1 cellular context compared by ENCODE assay signal in the genomic region with DNA sequence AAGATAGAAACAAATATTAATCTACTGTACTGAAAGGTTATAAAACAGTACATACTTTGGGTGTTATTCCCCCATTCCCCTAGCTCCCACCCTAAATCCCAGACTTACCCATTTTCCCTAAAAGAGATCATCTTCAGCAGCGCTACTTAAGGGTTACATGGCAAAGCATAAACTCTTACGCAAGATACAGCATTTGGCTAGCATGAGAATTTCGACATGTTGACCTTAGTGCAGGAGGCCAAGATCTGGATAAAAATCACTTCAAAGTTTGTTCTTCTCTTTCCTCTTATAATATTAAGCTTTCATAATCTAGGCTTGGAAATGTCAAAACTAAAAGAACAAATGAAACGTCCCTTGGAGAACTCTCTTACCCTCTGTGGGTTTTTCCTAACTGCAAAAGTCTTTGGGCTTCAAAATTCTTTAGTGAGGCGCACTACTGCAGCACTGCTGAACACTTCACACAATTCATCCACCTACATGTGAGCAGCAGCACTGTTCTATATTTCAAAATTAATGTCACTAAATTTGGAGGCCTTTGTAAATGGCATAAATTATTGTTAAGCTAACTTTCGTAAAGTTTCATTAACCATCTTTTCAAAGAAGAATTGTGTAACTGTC.
A peak's percentile ranks its signal among the peaks of the same experiment; 100 is the strongest.
TF ChIP-seq lines count a peak whose summit lies in the region.

No MANE protein-coding gene starts in this region.

TF ChIP-seq in HepG2, 621 proteins besides CTCF, POLR2A, EP300 and RAD21 (continued from another document and continues in another):
- TF ChIP-seq, protein P1, sequence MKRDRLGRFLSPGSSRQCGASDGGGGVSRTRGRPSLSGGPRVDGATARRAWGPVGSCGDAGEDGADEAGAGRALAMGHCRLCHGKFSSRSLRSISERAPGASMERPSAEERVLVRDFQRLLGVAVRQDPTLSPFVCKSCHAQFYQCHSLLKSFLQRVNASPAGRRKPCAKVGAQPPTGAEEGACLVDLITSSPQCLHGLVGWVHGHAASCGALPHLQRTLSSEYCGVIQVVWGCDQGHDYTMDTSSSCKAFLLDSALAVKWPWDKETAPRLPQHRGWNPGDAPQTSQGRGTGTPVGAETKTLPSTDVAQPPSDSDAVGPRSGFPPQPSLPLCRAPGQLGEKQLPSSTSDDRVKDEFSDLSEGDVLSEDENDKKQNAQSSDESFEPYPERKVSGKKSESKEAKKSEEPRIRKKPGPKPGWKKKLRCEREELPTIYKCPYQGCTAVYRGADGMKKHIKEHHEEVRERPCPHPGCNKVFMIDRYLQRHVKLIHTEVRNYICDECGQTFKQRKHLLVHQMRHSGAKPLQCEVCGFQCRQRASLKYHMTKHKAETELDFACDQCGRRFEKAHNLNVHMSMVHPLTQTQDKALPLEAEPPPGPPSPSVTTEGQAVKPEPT (CRISPR knock-in tag; IDR thresholded peaks at IDR 0.05; ENCODE audit: low read depth), result no peak
- TF ChIP-seq ZNF747 (CRISPR knock-in tag; IDR thresholded peaks at IDR 0.05; ENCODE audit: borderline replicate concordance), result no peak
- TF ChIP-seq ZNF382 (CRISPR knock-in tag; IDR thresholded peaks at IDR 0.05; ENCODE audit: borderline replicate concordance), result no peak
- TF ChIP-seq, protein P2, sequence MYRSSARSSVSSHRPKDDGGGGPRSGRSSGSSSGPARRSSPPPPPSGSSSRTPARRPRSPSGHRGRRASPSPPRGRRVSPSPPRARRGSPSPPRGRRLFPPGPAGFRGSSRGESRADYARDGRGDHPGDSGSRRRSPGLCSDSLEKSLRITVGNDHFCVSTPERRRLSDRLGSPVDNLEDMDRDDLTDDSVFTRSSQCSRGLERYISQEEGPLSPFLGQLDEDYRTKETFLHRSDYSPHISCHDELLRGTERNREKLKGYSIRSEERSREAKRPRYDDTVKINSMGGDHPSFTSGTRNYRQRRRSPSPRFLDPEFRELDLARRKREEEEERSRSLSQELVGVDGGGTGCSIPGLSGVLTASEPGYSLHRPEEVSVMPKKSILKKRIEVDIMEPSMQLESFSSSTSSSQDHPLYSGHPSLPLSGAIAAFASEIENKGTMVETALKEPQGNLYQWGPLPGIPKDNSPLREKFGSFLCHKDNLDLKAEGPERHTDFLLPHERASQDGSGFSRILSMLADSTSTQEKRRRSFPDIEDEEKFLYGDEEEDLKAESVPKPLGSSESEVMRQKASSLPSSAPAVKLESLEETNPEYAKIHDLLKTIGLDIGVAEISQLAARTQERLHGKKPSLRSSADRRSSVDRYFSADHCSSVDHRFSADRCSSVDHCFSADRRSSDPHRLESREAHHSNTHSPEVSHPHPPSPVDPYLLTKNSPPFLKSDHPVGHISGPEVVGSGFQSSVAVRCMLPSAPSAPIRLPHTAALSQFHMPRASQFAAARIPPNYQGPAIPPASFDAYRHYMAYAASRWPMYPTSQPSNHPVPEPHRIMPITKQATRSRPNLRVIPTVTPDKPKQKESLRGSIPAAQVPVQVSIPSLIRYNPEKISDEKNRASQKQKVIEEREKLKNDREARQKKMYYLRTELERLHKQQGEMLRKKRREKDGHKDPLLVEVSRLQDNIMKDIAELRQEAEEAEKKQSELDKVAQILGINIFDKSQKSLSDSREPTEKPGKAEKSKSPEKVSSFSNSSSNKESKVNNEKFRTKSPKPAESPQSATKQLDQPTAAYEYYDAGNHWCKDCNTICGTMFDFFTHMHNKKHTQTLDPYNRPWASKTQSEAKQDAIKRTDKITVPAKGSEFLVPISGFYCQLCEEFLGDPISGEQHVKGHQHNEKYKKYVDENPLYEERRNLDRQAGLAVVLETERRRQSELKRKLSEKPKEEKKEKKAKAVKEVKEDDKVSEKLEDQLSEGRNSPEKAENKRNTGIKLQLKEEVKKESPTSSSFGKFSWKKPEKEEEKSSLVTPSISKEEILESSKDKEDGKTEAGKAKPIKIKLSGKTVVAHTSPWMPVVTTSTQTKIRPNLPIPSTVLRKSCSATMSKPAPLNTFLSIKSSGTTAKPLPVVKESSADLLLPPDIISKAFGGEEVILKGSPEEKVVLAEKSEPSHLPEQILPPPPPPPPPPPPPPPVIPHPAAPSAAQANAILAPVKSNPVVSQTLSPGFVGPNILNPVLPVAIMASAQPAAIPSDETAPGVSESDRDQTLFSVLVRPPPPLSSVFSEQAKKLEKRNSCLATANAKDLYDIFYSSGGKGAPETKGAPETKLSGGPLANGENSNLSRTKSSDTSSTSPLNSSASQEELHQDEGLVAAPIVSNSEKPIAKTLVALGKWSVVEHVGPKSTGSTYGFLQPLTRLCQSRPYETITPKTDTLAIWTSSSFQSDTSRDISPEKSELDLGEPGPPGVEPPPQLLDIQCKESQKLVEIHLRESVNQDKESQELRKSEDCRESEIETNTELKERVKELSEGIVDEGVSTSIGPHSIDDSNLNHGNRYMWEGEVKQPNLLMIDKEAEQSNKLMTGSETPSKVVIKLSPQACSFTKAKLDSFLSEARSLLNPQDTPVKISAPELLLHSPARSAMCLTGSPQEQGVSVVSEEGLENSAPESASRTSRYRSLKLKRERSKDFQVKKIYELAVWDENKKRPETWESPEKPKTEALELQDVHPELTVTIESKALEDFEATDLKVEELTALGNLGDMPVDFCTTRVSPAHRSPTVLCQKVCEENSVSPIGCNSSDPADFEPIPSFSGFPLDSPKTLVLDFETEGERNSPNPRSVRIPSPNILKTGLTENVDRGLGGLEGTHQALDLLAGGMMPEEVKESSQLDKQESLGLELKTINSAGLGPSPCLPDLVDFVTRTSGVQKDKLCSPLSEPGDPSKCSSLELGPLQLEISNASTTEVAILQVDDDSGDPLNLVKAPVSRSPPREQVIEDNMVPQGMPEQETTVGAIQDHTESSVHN (CRISPR knock-in tag; IDR thresholded peaks at IDR 0.05), result no peak
- TF ChIP-seq RARA (CRISPR knock-in tag; IDR thresholded peaks at IDR 0.05), result peak; percentile 76
- no peak for TF ChIP-seq ZNF878 (CRISPR knock-in tag; IDR thresholded peaks at IDR 0.05)
- TF ChIP-seq PAX8 (CRISPR knock-in tag; IDR thresholded peaks at IDR 0.05; ENCODE audit: borderline replicate concordance), result no peak
- no peak for TF ChIP-seq TP53 (CRISPR knock-in tag; conservative IDR thresholded peaks at IDR 0.05)
- no peak for TF ChIP-seq SOX13 (IDR thresholded peaks at IDR 0.05)
- peak in 1 of 2 experiments; percentile 82; a peak in 2 of 4 replicates for TF ChIP-seq SOX13 (CRISPR knock-in tag; conservative IDR thresholded peaks at IDR 0.05 in 1 of 2, IDR thresholded peaks at IDR 0.05 in 1 of 2)
- TF ChIP-seq, protein P3, sequence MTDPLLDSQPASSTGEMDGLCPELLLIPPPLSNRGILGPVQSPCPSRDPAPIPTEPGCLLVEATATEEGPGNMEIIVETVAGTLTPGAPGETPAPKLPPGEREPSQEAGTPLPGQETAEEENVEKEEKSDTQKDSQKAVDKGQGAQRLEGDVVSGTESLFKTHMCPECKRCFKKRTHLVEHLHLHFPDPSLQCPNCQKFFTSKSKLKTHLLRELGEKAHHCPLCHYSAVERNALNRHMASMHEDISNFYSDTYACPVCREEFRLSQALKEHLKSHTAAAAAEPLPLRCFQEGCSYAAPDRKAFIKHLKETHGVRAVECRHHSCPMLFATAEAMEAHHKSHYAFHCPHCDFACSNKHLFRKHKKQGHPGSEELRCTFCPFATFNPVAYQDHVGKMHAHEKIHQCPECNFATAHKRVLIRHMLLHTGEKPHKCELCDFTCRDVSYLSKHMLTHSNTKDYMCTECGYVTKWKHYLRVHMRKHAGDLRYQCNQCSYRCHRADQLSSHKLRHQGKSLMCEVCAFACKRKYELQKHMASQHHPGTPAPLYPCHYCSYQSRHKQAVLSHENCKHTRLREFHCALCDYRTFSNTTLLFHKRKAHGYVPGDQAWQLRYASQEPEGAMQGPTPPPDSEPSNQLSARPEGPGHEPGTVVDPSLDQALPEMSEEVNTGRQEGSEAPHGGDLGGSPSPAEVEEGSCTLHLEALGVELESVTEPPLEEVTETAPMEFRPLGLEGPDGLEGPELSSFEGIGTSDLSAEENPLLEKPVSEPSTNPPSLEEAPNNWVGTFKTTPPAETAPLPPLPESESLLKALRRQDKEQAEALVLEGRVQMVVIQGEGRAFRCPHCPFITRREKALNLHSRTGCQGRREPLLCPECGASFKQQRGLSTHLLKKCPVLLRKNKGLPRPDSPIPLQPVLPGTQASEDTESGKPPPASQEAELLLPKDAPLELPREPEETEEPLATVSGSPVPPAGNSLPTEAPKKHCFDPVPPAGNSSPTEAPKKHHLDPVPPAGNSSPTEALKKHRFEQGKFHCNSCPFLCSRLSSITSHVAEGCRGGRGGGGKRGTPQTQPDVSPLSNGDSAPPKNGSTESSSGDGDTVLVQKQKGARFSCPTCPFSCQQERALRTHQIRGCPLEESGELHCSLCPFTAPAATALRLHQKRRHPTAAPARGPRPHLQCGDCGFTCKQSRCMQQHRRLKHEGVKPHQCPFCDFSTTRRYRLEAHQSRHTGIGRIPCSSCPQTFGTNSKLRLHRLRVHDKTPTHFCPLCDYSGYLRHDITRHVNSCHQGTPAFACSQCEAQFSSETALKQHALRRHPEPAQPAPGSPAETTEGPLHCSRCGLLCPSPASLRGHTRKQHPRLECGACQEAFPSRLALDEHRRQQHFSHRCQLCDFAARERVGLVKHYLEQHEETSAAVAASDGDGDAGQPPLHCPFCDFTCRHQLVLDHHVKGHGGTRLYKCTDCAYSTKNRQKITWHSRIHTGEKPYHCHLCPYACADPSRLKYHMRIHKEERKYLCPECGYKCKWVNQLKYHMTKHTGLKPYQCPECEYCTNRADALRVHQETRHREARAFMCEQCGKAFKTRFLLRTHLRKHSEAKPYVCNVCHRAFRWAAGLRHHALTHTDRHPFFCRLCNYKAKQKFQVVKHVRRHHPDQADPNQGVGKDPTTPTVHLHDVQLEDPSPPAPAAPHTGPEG (CRISPR knock-in tag; IDR thresholded peaks at IDR 0.05), result no peak
- TF ChIP-seq, protein P4, sequence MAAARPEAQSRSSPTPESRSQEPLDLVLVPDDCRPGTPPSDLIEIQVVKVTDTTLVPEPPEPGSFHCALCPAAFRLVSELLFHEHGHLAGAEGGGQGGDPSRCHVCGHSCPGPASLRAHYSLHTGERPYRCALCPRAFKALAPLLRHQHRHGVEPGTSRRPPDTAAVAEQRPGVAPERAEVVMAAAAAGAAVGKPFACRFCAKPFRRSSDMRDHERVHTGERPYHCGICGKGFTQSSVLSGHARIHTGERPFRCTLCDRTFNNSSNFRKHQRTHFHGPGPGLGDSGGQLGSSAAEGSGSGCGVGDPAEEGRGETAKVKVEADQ (CRISPR knock-in tag; IDR thresholded peaks at IDR 0.05; ENCODE audit: borderline replicate concordance), result no peak
- TF ChIP-seq ZNF207 (IDR thresholded peaks at IDR 0.05; ENCODE audit: borderline replicate concordance), result no peak
- TF ChIP-seq PPARG (CRISPR knock-in tag; conservative IDR thresholded peaks at IDR 0.05), result peak; percentile 86
- no peak for TF ChIP-seq KDM5B (CRISPR knock-in tag; IDR thresholded peaks at IDR 0.05; ENCODE audit: borderline replicate concordance)
- no peak for TF ChIP-seq ZNF501 (CRISPR knock-in tag; IDR thresholded peaks at IDR 0.05)
- no peak for TF ChIP-seq CREB1 (IDR thresholded peaks at IDR 0.05)
- peak; percentile 24; the same call in 1 of the 2 replicates for TF ChIP-seq CREB1 (CRISPR knock-in tag; IDR thresholded peaks at IDR 0.05)
- TF ChIP-seq ZNF121 (CRISPR knock-in tag; IDR thresholded peaks at IDR 0.05), result no peak
- no peak for TF ChIP-seq NCOA5 (CRISPR knock-in tag; IDR thresholded peaks at IDR 0.05)
- TF ChIP-seq, protein P5, sequence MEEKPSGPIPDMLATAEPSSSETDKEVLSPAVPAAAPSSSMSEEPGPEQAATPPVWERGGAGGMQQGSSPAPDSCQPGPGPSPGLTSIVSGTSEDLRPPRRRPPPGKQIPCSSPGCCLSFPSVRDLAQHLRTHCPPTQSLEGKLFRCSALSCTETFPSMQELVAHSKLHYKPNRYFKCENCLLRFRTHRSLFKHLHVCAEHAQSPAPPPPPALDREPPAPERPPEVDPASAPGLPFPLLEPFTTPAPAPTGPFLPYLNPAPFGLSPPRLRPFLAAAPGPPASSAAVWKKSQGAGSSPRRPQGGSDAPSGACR (CRISPR knock-in tag; IDR thresholded peaks at IDR 0.05), result no peak
- no peak for TF ChIP-seq LBX2 (CRISPR knock-in tag; IDR thresholded peaks at IDR 0.05; ENCODE audit: borderline replicate concordance)
- TF ChIP-seq NFRKB (IDR thresholded peaks at IDR 0.05), result no peak
- no peak for TF ChIP-seq ZMAT3 (CRISPR knock-in tag; conservative IDR thresholded peaks at IDR 0.05)
- no peak for TF ChIP-seq ZNF616 (CRISPR knock-in tag; IDR thresholded peaks at IDR 0.05; ENCODE audit: low read depth)
- no peak for TF ChIP-seq ZFP82 (CRISPR knock-in tag; IDR thresholded peaks at IDR 0.05; ENCODE audit: borderline replicate concordance)
- no peak for TF ChIP-seq MEIS1 (CRISPR knock-in tag; IDR thresholded peaks at IDR 0.05; ENCODE audit: borderline replicate concordance)
- TF ChIP-seq ZNF354B (CRISPR knock-in tag; IDR thresholded peaks at IDR 0.05), result no peak
- TF ChIP-seq, protein P6, sequence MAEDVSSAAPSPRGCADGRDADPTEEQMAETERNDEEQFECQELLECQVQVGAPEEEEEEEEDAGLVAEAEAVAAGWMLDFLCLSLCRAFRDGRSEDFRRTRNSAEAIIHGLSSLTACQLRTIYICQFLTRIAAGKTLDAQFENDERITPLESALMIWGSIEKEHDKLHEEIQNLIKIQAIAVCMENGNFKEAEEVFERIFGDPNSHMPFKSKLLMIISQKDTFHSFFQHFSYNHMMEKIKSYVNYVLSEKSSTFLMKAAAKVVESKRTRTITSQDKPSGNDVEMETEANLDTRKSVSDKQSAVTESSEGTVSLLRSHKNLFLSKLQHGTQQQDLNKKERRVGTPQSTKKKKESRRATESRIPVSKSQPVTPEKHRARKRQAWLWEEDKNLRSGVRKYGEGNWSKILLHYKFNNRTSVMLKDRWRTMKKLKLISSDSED (CRISPR knock-in tag; IDR thresholded peaks at IDR 0.05), result no peak
- no peak for TF ChIP-seq ZNF18 (CRISPR knock-in tag; IDR thresholded peaks at IDR 0.05; ENCODE audit: insufficient replicate concordance)
- no peak for TF ChIP-seq ZFAT (CRISPR knock-in tag; conservative IDR thresholded peaks at IDR 0.05)
- TF ChIP-seq FOXK2 (IDR thresholded peaks at IDR 0.05), result no peak
- peak; percentile 85 for TF ChIP-seq HNF4A (CRISPR knock-in tag; IDR thresholded peaks at IDR 0.05)
- TF ChIP-seq FOXC1 (CRISPR knock-in tag; IDR thresholded peaks at IDR 0.05; ENCODE audit: borderline replicate concordance), result no peak
- no peak for TF ChIP-seq IRX3 (CRISPR knock-in tag; IDR thresholded peaks at IDR 0.05; ENCODE audit: borderline replicate concordance, low read depth)
- TF ChIP-seq ZNF644 (CRISPR knock-in tag; IDR thresholded peaks at IDR 0.05; ENCODE audit: low read depth), result peak; percentile 37; the same call in 1 of the 2 replicates
- TF ChIP-seq ZNF652 (CRISPR knock-in tag; IDR thresholded peaks at IDR 0.05; ENCODE audit: borderline replicate concordance, low read depth), result peak; percentile 94
- no peak for TF ChIP-seq ZNF20 (CRISPR knock-in tag; IDR thresholded peaks at IDR 0.05)
- TF ChIP-seq ZNF7 (CRISPR knock-in tag; IDR thresholded peaks at IDR 0.05), result no peak
- 0 out of 4 replicates have a peak, but pooled peaks of 1 of the 2 experiments have one; percentile 41 for TF ChIP-seq KLF16 (CRISPR knock-in tag; IDR thresholded peaks at IDR 0.05)
